Comparison of ENCODE assay signal across 8 cellular contexts in the genomic region with DNA sequence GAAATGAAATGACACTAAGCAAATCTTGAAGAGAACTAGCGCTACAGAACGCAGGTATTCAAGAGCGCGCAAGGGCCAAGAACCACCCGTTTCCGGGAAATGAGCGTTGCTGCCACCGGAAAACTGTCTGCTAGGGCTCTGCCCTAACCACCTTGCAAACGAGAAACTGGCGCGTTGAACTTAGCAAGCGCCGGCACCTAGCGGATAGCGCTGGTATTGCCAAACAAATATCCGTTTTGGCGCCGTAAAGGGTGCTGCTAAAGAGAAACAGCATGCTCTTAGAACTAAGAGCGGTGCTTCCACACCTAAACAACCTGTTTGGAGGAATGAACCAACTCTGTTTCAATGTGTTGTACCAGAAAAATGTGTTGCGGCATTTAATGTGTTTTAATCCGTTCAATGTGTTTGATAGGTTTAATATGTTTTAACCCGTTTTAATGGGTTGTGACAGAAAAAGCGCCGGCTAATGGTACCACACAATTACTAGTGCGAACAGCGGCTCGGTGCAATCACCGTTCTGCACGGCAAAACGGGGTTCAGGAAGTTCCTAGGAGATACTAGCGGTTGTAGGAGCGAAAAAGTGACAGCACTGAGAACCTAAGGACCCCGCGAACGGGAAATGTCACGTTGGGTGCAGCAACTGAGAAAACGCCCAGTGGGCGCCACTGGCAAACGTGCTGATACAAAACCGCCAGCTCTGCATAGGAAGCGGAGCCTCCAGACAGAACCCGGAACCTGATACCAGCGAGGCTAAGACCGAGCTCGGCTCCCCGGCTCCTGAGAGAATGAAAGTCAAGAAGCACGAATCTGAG. TPM values are rescaled to one million over a fixed set of nuclear protein-coding genes. Genes with fewer than 3 reads are reported as not detected.
DNase-seq lines count a peak whose midpoint lies in the region; FAIRE-seq and TF ChIP-seq lines count a peak whose summit lies in the region.

A gene with protein sequence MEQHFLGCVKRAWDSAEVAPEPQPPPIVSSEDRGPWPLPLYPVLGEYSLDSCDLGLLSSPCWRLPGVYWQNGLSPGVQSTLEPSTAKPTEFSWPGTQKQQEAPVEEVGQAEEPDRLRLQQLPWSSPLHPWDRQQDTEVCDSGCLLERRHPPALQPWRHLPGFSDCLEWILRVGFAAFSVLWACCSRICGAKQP (minus strand): TSS at position 33 of the 812 bp plus-strand sequence. CDS start 273 bp downstream, outside the sequence.

- no peak within 1 kb of the TSS for H2AK5ac ChIP-seq in H9 (ENCODE audit: insufficient read length, low read length)

- H3K27ac Mint-ChIP-seq in H9, result no peak within 1 kb of the TSS

- no peak within 1 kb of the TSS for H3T11ph ChIP-seq in H9 (ENCODE audit: low read length)

- TF ChIP-seq POLR2A in Raji (IDR thresholded peaks at IDR 0.05; ENCODE audit: insufficient read depth, low read depth, low read length), result peak; percentile 45
- TF ChIP-seq POLR2A in suprapubic skin (IDR thresholded peaks at IDR 0.05), result no peak

- no peaks in the 10 kb centered on the region for H3K79me2 ChIP-seq in H9 (ENCODE audit: insufficient read depth, low read length)

- no peak within 1 kb of the TSS for H4K8ac ChIP-seq in H9 (replicated peaks; ENCODE audit: insufficient read length, low read depth, low read length)

- peak within 1 kb of the TSS; percentile 31 to 75 for H3K4me3 Mint-ChIP-seq in H9

- no peak within 1 kb of the TSS for H2BK120ac ChIP-seq in H9 (ENCODE audit: low read depth, low read length, poor library complexity, severe bottlenecking)

- H3K27ac ChIP-seq in H9 (ENCODE audit: insufficient read length, low read depth, low read length) (no peak within 1 kb of the TSS), neutrophil (peak within 1 kb of the TSS; percentile 96), suprapubic skin (peak within 1 kb of the TSS; percentile 96)

- H3K9me3 ChIP-seq in H9 (ENCODE audit: control insufficient read depth, low read depth, low read length) (no peaks in the 10 kb centered on the region), MG63 (no peaks in the 10 kb centered on the region), neutrophil (no peaks in the 10 kb centered on the region), suprapubic skin (no peaks in the 10 kb centered on the region)

- FAIRE-seq in G401.6 (lab: Jason Lieb, UNC), result peak; percentile 93

- H3K4me1 ChIP-seq in H9 (ENCODE audit: insufficient read depth, low read length) (peaks cover 7% of the 10 kb centered on the region), neutrophil (ENCODE audit: control insufficient read depth in 1 of 2, insufficient read depth in 1 of 2, low read depth in 1 of 2, low read length in 1 of 2) (peaks cover 37 to 44% of the 10 kb centered on the region in 2 experiments), suprapubic skin (peaks cover 48% of the 10 kb centered on the region)

- no peaks in the 10 kb centered on the region for H3K36me3 Mint-ChIP-seq in H9 (ENCODE audit: insufficient read depth in 1 of 3, low read depth in 3 of 3)

- H2BK12ac ChIP-seq in H9 (ENCODE audit: insufficient read length, low read depth, low read length), result no peak within 1 kb of the TSS

- peaks cover 16% of the 10 kb centered on the region for H3K23me2 ChIP-seq in H9 (ENCODE audit: insufficient read length, low read depth, low read length, poor library complexity, severe bottlenecking)

- no peak within 1 kb of the TSS for H3K56ac ChIP-seq in H9 (ENCODE audit: insufficient read length, low read depth, low read length)

- H3K27me3 ChIP-seq in H9 (ENCODE audit: insufficient read depth, low read length) (peaks cover 85% of the 10 kb centered on the region), MG63 (no peaks in the 10 kb centered on the region), neutrophil (no peaks in the 10 kb centered on the region), suprapubic skin (peaks cover 79% of the 10 kb centered on the region)

- no peak for TF ChIP-seq EP300 in suprapubic skin (IDR thresholded peaks at IDR 0.05)

- H3K9ac ChIP-seq in H9 (ENCODE audit: extremely low read depth, insufficient read length, low read length), result no peak within 1 kb of the TSS

- H3K18ac ChIP-seq in H9 (ENCODE audit: insufficient read length, low read depth, low read length), result no peak within 1 kb of the TSS

- H3K4me3 ChIP-seq in MG63, result peak within 1 kb of the TSS; percentile 63
- H3K4me3 ChIP-seq in foreskin fibroblast (ENCODE audit: low read depth in 1 of 2, low read length in 2 of 2), result peak within 1 kb of the TSS; percentile 73 to 86
- peak within 1 kb of the TSS; percentile 79 for H3K4me3 ChIP-seq in neutrophil (ENCODE audit: low read depth in 1 of 2, low read length in 1 of 2)
- H3K4me3 ChIP-seq in suprapubic skin, result peak within 1 kb of the TSS; percentile 70

- H3K23ac ChIP-seq in H9 (ENCODE audit: insufficient read length, low read depth, low read length), result no peak within 1 kb of the TSS

- H2BK15ac ChIP-seq in H9 (ENCODE audit: low read depth, low read length), result no peak within 1 kb of the TSS

- H2AFZ ChIP-seq in H9 (ENCODE audit: low read length), result no peak within 1 kb of the TSS

- peak; percentile 92 for DNase-seq in H9
- DNase-seq in MG63, result peak; percentile 92
- peak; percentile 92 for DNase-seq in activated effector memory CD4-positive, alpha-beta T cell treated with Interleukin-2 at 50 U/mL for 16 hours
- DNase-seq in foreskin fibroblast, result peak; percentile 89 to 96
- peak; percentile 93 for DNase-seq in suprapubic skin (ENCODE audit: low spot score in 2 of 2)

- no peaks in the 10 kb centered on the region for H3K79me1 ChIP-seq in H9 (ENCODE audit: insufficient read depth, low read depth, low read length, poor library complexity, severe bottlenecking)

- no peak within 1 kb of the TSS for H2BK20ac ChIP-seq in H9 (ENCODE audit: low read depth, low read length, poor library complexity, severe bottlenecking)

- no peak within 1 kb of the TSS for H4K5ac ChIP-seq in H9 (ENCODE audit: insufficient read length, low read depth, low read length)

- H3K9me3 Mint-ChIP-seq in H9, result peaks cover 0 to 5% of the 10 kb centered on the region in 2 experiments; a peak in 1 of 5 replicates

- WGBS in H9 (ENCODE audit: extremely low coverage, insufficient read length, low lambda C conversion rate), result no CpG with 5 or more reads among the region's 47 CpGs
- 5% methylated on average over 47 of the region's 47 CpGs for WGBS in suprapubic skin

- peaks cover 45 to 51% of the 10 kb centered on the region in 2 experiments for H3K4me1 Mint-ChIP-seq in H9

- H4K91ac ChIP-seq in H9 (ENCODE audit: insufficient read length, low read depth, low read length), result no peak within 1 kb of the TSS

- peaks cover 94% of the 10 kb centered on the region for H3K27me3 Mint-ChIP-seq in H9 (ENCODE audit: low read depth)

- H4K20me1 ChIP-seq in H9 (ENCODE audit: control insufficient read depth, insufficient read depth, insufficient read length), result no peaks in the 10 kb centered on the region

- H3K4ac ChIP-seq in H9 (ENCODE audit: low read depth, low read length), result no peak within 1 kb of the TSS

- no peak within 1 kb of the TSS for H2BK5ac ChIP-seq in H9 (ENCODE audit: insufficient read length, low read length)

- no peak within 1 kb of the TSS for H3K14ac ChIP-seq in H9 (ENCODE audit: insufficient read depth, low read length)

- peak; percentile 78 for TF ChIP-seq CTCF in H9 (conservative IDR thresholded peaks at IDR 0.05)
- peak; percentile 73 for TF ChIP-seq CTCF in foreskin fibroblast (IDR thresholded peaks at IDR 0.05; ENCODE audit: low read depth, low read length)
- peak; percentile 85 for TF ChIP-seq CTCF in neutrophil (IDR thresholded peaks at IDR 0.05)
- peak; percentile 71 to 86 for TF ChIP-seq CTCF in suprapubic skin (IDR thresholded peaks at IDR 0.05)

- H3K4me2 ChIP-seq in H9 (ENCODE audit: insufficient read depth, insufficient read length, low read length), result peak within 1 kb of the TSS; percentile 74

- H3K36me3 ChIP-seq in MG63 (peaks cover 2% of the 10 kb centered on the region; the same call in 1 of the 2 replicates), neutrophil (no peaks in the 10 kb centered on the region), suprapubic skin (no peaks in the 10 kb centered on the region)

RNA-seq across cellular contexts. Expression of the gene that starts here (rescaled TPM):
- total RNA-seq in H9 (2021) (0.20 and 0.22 TPM in 2 replicates), suprapubic skin (1 to 10 TPM in 1 of 4 donors, under 1 TPM in 2, not detected in 1; 0.39 to 3.1 (median 0.89) TPM)
- total RNA-seq in MG63 (2014; rRNA removed; shearing (Covaris generic); ENCODE audit: low replicate concordance), result 0.12 and 4.3 TPM in 2 replicates

Comparison
In these comparisons a context has a peak if more than half of its experiments do, and no peak if none do; other contexts are left out.
1. Peak in DNase-seq and H3K4me2 ChIP-seq in H9; RNA of the gene not detected or under 1 TPM.